In the genomic region with DNA sequence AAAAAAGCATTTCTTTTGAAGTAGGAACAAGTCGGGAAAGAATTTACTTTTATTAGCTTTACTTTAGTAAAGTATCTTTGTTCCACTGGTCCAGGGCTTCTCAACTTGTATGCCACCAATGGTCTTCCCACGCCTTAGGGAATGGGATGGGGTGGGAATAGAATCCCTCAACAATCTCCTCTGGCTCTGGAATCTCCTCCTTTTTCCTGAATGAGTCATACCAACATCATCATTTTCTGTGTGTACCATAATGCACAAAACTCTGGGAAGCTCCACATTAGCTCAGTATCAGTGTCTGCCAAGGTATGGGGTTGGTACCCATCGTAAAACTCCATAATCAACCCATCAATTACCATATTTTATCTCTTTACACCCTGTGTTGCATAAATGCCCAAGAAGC, we compare ENCODE assay signal across 28 cellular contexts.
DNase-seq lines count a peak whose midpoint lies in the region; ATAC-seq and TF ChIP-seq lines count a peak whose summit lies in the region.
"Had no signal": no experiment of that assay in that cellular context is flagged by ENCODE, and none has a peak within 500 bp of the region (broad histone marks: within the 10 kb centered on the region; RNA-seq: fewer than 3 reads in every experiment).

No MANE protein-coding gene starts in this region.

- no peak overlapping the region for H3K23ac ChIP-seq in mesenchymal stem cell (ENCODE audit: low read length in 2 of 2)

- H3K4me1 ChIP-seq in mesenchymal stem cell (ENCODE audit: control insufficient read depth, insufficient read depth, low read depth, low read length) = peaks cover 4% of the 10 kb centered on the region
- H3K4me1 ChIP-seq: HAP-1 had no signal

- H3K14ac ChIP-seq in mesenchymal stem cell (ENCODE audit: low read length in 2 of 2) = no peak overlapping the region

- H2BK15ac ChIP-seq in mesenchymal stem cell (ENCODE audit: low read depth, poor library complexity, severe bottlenecking) = no peak overlapping the region

- H4K91ac ChIP-seq in mesenchymal stem cell (ENCODE audit: low read length) = no peak overlapping the region

- no peak overlapping the region for H3K27ac ChIP-seq in mesenchymal stem cell (ENCODE audit: low read length, poor library complexity, severe bottlenecking)
- H3K27ac ChIP-seq: C4-2B, SK-N-MC, upper lobe of left lung had no signal

- no peak for ATAC-seq in GM19455 (IDR thresholded peaks at IDR 0.05; ENCODE audit: unreplicated experiment)
- ATAC-seq in Right ventricle myocardium inferior = no peak
- ATAC-seq: effector memory CD8-positive, alpha-beta T cell; natural killer cell treated with Interleukin-12 subunit alpha and Interleukin-12 subunit beta and Interleukin-15 and Interleukin-18, amount 100 ng/mL, for 72 hours; stimulated activated memory B cell treated with anti-CD40 and anti-IgM and Interleukin-4, amounts not matched to agents 10 μg/mL and 1 μg/mL and 100 μg/mL, for 72 hours; T-helper 17 cell had no signal

- H2AFZ ChIP-seq in mesenchymal stem cell (ENCODE audit: low read depth, low read length) = no peak overlapping the region

- H2BK120ac ChIP-seq in mesenchymal stem cell (ENCODE audit: low read depth, low read length) = no peak overlapping the region

- no peaks in the 10 kb centered on the region for H3K9me3 ChIP-seq in mesenchymal stem cell (ENCODE audit: control insufficient read depth, low read length)
- H3K9me3 ChIP-seq: HAP-1, upper lobe of left lung had no signal

- H3K36me3 ChIP-seq in mesenchymal stem cell (ENCODE audit: control insufficient read depth in 1 of 2, insufficient read depth in 2 of 2, low read depth in 1 of 2, low read length in 2 of 2) = no peaks in the 10 kb centered on the region
- H3K36me3 ChIP-seq: HAP-1, upper lobe of left lung had no signal

- H3K9ac ChIP-seq in mesenchymal stem cell (ENCODE audit: low read length) = no peak overlapping the region

- 54% methylated on average over 2 of the region's 3 CpGs for WGBS in mesenchymal stem cell

- H4K8ac ChIP-seq in mesenchymal stem cell (ENCODE audit: low read length) = no peak overlapping the region

- no peak overlapping the region for H2BK5ac ChIP-seq in mesenchymal stem cell (ENCODE audit: low read depth, low read length, poor library complexity, severe bottlenecking)

- intact Hi-C loops in Right ventricle myocardium inferior (cut with DNase I) = no loop called here

- no peak overlapping the region for H2AK5ac ChIP-seq in mesenchymal stem cell (ENCODE audit: low read length, severe bottlenecking)

- no peak for TF ChIP-seq CTCF in epithelial cell of esophagus (IDR thresholded peaks at IDR 0.05; ENCODE audit: insufficient read depth, low read depth, low read length, missing control alignments)

- DNase-seq in EL (peak; percentile 47), M059J (ENCODE audit: low read depth) (peak; percentile 33), epithelial cell of esophagus (ENCODE audit: low read depth) (peak; percentile 57), mesenchymal stem cell (peak; percentile 32), NCI-H446 (lab: John Stamatoyannopoulos, UW) (no peak), Right ventricle myocardium inferior (ENCODE audit: missing footprints) (no peak)
- DNase-seq: activated CD4-positive, CD25-positive, alpha-beta regulatory T cell; activated T-cell treated with anti-CD3 and anti-CD28 coated beads, Interleukin-2, amount 50 U/mL, for 48 hours; central memory CD4-positive, alpha-beta T cell; cortex of kidney; effector memory CD8-positive, alpha-beta T cell; hippocampal formation; Kasumi-1; NCI-H1436 treated with DMSO at 0.1 percent for 48 hours; NCI-H2107; NCI-H774; occipital lobe; stimulated activated CD4-positive, alpha-beta T cell treated with anti-CD3 and anti-CD28 coated beads, Interleukin-15, amount 100 ng/mL, for 24 hours; stimulated activated CD4-positive, alpha-beta T cell treated with anti-CD3 and anti-CD28 coated beads, Interleukin-4, amount 100 ng/mL, for 4 hours; T-helper 17 cell; upper lobe of left lung had no signal

- no peak overlapping the region for H3K4me2 ChIP-seq in mesenchymal stem cell (ENCODE audit: low read length, poor library complexity, severe bottlenecking)

- no peaks in the 10 kb centered on the region for H3K79me1 ChIP-seq in mesenchymal stem cell (replicated peaks; ENCODE audit: low read length, poor library complexity, severe bottlenecking)

- no peak overlapping the region for H2BK12ac ChIP-seq in mesenchymal stem cell (ENCODE audit: low read length in 2 of 2)

- no peak overlapping the region for H3K4ac ChIP-seq in mesenchymal stem cell (ENCODE audit: low read depth in 1 of 2, low read length in 2 of 2)

- no peaks in the 10 kb centered on the region for H3K27me3 ChIP-seq in mesenchymal stem cell (ENCODE audit: control insufficient read depth in 1 of 2, insufficient read depth in 1 of 2, low read length in 2 of 2)
- H3K27me3 ChIP-seq: upper lobe of left lung had no signal

- H3K4me3 ChIP-seq in epithelial cell of esophagus (ENCODE audit: low read length) (no peak overlapping the region), mesenchymal stem cell (ENCODE audit: insufficient read depth in 1 of 2, low read depth in 1 of 2, low read length in 2 of 2) (no peak overlapping the region)
- H3K4me3 ChIP-seq: HAP-1, lung, SK-N-MC, upper lobe of left lung had no signal

- no peak overlapping the region for H3K18ac ChIP-seq in mesenchymal stem cell (ENCODE audit: low read depth in 1 of 2, low read length in 2 of 2)

Comparison
In these comparisons a context has a peak if more than half of its experiments do, and no peak if none do; other contexts are left out.
1. DNase-seq: peak in EL (single experiment), M059J (single experiment), epithelial cell of esophagus (single experiment) and mesenchymal stem cell (single experiment); none in NCI-H446 (0 of 2) and Right ventricle myocardium inferior (single experiment).